17 cellular contexts compared by ENCODE assay signal in the genomic region with DNA sequence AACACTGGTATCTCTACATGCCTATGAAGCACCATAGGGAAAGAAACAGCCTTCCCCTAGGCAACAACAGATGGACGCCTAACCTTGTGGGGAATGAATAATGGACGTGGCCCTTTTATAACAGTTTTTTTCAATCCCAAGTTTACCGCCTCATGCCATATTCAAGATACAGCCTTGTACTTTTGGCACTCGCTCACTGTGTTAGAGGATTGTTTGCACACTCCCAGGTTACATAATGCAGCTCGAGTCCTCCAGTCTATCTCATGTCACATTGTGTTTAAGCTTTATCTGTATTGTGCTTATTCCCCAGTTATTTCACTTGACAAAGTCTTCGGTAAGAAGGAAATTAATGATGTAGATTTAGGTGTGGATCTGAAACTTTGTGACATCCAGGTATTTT.
"Had no signal": no experiment of that assay in that cellular context is flagged by ENCODE, and none has a peak within 500 bp of the region (broad histone marks: within the 10 kb centered on the region; RNA-seq: fewer than 3 reads in every experiment).

No MANE protein-coding gene starts in this region.

- H3K4me3 ChIP-seq: esophagus muscularis mucosa, gastrocnemius medialis, sigmoid colon, skin epidermis, stomach, thoracic aorta had no signal

- H3K27ac ChIP-seq: epithelial cell of prostate, esophagus muscularis mucosa, gastrocnemius medialis, neutrophil, sigmoid colon, skin epidermis, stomach, thoracic aorta had no signal

- ATAC-seq: effector memory CD8-positive, alpha-beta T cell; gastrocnemius medialis; left ventricle myocardium superior; naive thymus-derived CD8-positive, alpha-beta T cell had no signal

- DNase-seq: effector memory CD8-positive, alpha-beta T cell; gastrocnemius medialis; left ventricle myocardium superior; naive thymus-derived CD8-positive, alpha-beta T cell; posterior cingulate gyrus; sigmoid colon; stimulated activated CD4-positive, alpha-beta T cell treated with anti-CD3 and anti-CD28 coated beads, Interleukin-2, amount 100 ng/mL, for 24 hours; stimulated activated CD4-positive, alpha-beta T cell treated with anti-CD3 and anti-CD28 coated beads, Interleukin-4, amount 100 ng/mL, for 4 hours; stimulated activated naive CD4-positive, alpha-beta T cell; stomach; substantia nigra; trophoblast cell had no signal

- H3K36me3 ChIP-seq: esophagus muscularis mucosa, gastrocnemius medialis, neutrophil, sigmoid colon, stomach, thoracic aorta had no signal

- H3K27me3 ChIP-seq: esophagus muscularis mucosa, gastrocnemius medialis, neutrophil, sigmoid colon, stomach had no signal

- H3K4me1 ChIP-seq: esophagus muscularis mucosa, gastrocnemius medialis, sigmoid colon, stomach had no signal

- H3K9me3 ChIP-seq: esophagus muscularis mucosa, gastrocnemius medialis, neutrophil, sigmoid colon, stomach, thoracic aorta had no signal
